Comparison of ENCODE assay signal across 24 cellular contexts in the genomic region with DNA sequence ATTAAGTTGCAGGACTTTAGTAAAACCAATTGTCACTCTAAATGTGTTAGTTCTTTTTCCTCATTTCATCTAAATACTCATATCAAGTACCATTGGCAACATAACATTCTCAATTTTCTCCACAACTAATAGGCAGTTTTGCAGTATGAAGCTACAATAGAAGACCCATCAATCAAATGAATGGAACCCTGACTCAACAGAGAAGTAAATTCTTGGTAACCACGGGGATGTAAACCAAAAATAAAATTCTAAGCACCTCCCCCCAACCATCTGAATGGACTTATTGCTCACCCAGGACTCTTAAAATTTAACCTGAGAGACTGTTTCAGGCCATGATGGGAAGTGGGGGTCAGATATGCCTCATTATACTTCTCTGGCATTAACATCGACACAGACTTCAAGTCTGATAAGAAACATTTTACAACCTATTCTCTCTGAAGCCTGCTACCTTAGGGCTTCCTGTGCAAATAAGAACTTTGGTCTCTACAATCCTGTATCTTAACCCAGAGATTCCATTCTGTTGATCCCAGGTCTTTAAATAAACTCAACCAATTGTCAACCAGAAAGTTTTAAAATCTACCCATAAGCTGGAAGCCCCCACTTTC.
DNase-seq lines count a peak whose midpoint lies in the region; ATAC-seq and TF ChIP-seq lines count a peak whose summit lies in the region.
"Had no signal": no experiment of that assay in that cellular context is flagged by ENCODE, and none has a peak within 500 bp of the region (broad histone marks: within the 10 kb centered on the region; RNA-seq: fewer than 3 reads in every experiment).

No MANE protein-coding gene starts in this region.

- H3K9ac ChIP-seq in neuronal stem cell (ENCODE audit: low read depth, low read length, poor library complexity), result no peak overlapping the region

- no peak overlapping the region for H4K8ac ChIP-seq in neuronal stem cell (ENCODE audit: low read depth, low read length)

- no peak overlapping the region for H3K4me2 ChIP-seq in neuronal stem cell (ENCODE audit: insufficient read depth, low read length, poor library complexity, severe bottlenecking)

- no peak overlapping the region for H2BK15ac ChIP-seq in neuronal stem cell (ENCODE audit: low read length)

- no peak overlapping the region for H2BK12ac ChIP-seq in neuronal stem cell (ENCODE audit: low read length)

- H4K91ac ChIP-seq in neuronal stem cell (ENCODE audit: low read depth, low read length, poor library complexity), result no peak overlapping the region

- no peaks in the 10 kb centered on the region for H3K36me3 Mint-ChIP-seq in chondrocyte (ENCODE audit: low read depth)
- no peaks in the 10 kb centered on the region for H3K36me3 Mint-ChIP-seq in activated T-helper 17 cell treated with anti-CD3 and anti-CD28 coated beads, Interleukin-2, amount 50 U/mL, for 72 hours (ENCODE audit: low read depth)
- H3K36me3 Mint-ChIP-seq: activated naive CD8-positive, alpha-beta T cell treated with anti-CD3 and anti-CD28 coated beads, Interleukin-2, amount 10 ng/mL, durations not matched to agents 7 days and 5 days; CD4-positive, CD25-positive, alpha-beta regulatory T cell; IgD-negative memory B cell; memory B cell; naive thymus-derived CD8-positive, alpha-beta T cell; stimulated activated memory B cell treated with anti-CD40 and anti-IgM and Interleukin-4, amounts not matched to agents 10 μg/mL and 1 μg/mL and 100 μg/mL, for 72 hours had no signal

- WGBS in neuronal stem cell (ENCODE audit: extremely low coverage in 2 of 2, insufficient read length in 2 of 2, insufficient replicate concordance in 1 of 2), 2 donors, result no CpG with 5 or more reads among the region's 2 CpGs
- WGBS in lower leg skin, 2 donors, result 34 to 43% methylated on average over 2 of the region's 2 CpGs

- H3K27me3 Mint-ChIP-seq in chondrocyte (ENCODE audit: low read depth), result peaks cover 18% of the 10 kb centered on the region
- H3K27me3 Mint-ChIP-seq in activated T-helper 17 cell treated with anti-CD3 and anti-CD28 coated beads, Interleukin-2, amount 50 U/mL, for 72 hours, result no peaks in the 10 kb centered on the region
- H3K27me3 Mint-ChIP-seq: activated CD4-positive, alpha-beta T cell treated with anti-CD3 and anti-CD28 coated beads for 36 hours; activated naive CD8-positive, alpha-beta T cell treated with anti-CD3 and anti-CD28 coated beads, Interleukin-2, amount 10 ng/mL, durations not matched to agents 7 days and 5 days; CD4-positive, CD25-positive, alpha-beta regulatory T cell; dendritic cell treated with granulocyte-macrophage colony-stimulating factor and Interleukin-4, amounts not matched to agents 40 ng/mL and 50 ng/mL, for 4 days; IgD-negative memory B cell; memory B cell; naive thymus-derived CD8-positive, alpha-beta T cell; stimulated activated memory B cell treated with anti-CD40 and anti-IgM and Interleukin-4, amounts not matched to agents 10 μg/mL and 1 μg/mL and 100 μg/mL, for 72 hours had no signal

- intact Hi-C loops in lower leg skin (cut with DNase I; ENCODE audit: low total_unique reads), result no loop called here

- H3K4me1 ChIP-seq in neuronal stem cell (ENCODE audit: control insufficient read depth in 2 of 2, insufficient read depth in 1 of 2, low read depth in 1 of 2, low read length in 2 of 2), result no peaks in the 10 kb centered on the region
- H3K4me1 ChIP-seq: right lobe of liver had no signal

- peaks cover 4% of the 10 kb centered on the region for H3K4me1 Mint-ChIP-seq in chondrocyte (ENCODE audit: low read depth)
- no peaks in the 10 kb centered on the region for H3K4me1 Mint-ChIP-seq in activated T-helper 17 cell treated with anti-CD3 and anti-CD28 coated beads, Interleukin-2, amount 50 U/mL, for 72 hours
- H3K4me1 Mint-ChIP-seq: activated CD4-positive, alpha-beta T cell treated with anti-CD3 and anti-CD28 coated beads for 36 hours; activated naive CD8-positive, alpha-beta T cell treated with anti-CD3 and anti-CD28 coated beads, Interleukin-2, amount 10 ng/mL, durations not matched to agents 7 days and 5 days; CD4-positive, CD25-positive, alpha-beta regulatory T cell; IgD-negative memory B cell; memory B cell; naive thymus-derived CD8-positive, alpha-beta T cell; stimulated activated memory B cell treated with anti-CD40 and anti-IgM and Interleukin-4, amounts not matched to agents 10 μg/mL and 1 μg/mL and 100 μg/mL, for 72 hours had no signal

- no peaks in the 10 kb centered on the region for H3K36me3 ChIP-seq in neuronal stem cell (replicated peaks in 1 of 2; ENCODE audit: control insufficient read depth in 2 of 2, insufficient read depth in 2 of 2, low read length in 2 of 2)
- H3K36me3 ChIP-seq: ovary, right lobe of liver, thoracic aorta had no signal

- TF ChIP-seq CTCF in chondrocyte (IDR thresholded peaks at IDR 0.05), result peak; percentile 2
- no peak for TF ChIP-seq CTCF in lower leg skin (IDR thresholded peaks at IDR 0.05)

- no peak overlapping the region for H3K27ac ChIP-seq in neuronal stem cell (replicated peaks; ENCODE audit: low read length)
- H3K27ac ChIP-seq: ovary, right lobe of liver, thoracic aorta had no signal

- no peaks in the 10 kb centered on the region for H3K9me3 ChIP-seq in neuronal stem cell (replicated peaks in 1 of 2; ENCODE audit: control insufficient read depth in 2 of 2, insufficient read depth in 1 of 2, low read depth in 1 of 2, low read length in 2 of 2)
- H3K9me3 ChIP-seq: ovary, right lobe of liver, thoracic aorta had no signal

- no peak overlapping the region for H3K23ac ChIP-seq in neuronal stem cell (ENCODE audit: low read depth, low read length, poor library complexity)

- H2BK120ac ChIP-seq in neuronal stem cell (ENCODE audit: low read depth, low read length), result no peak overlapping the region

- H3K27ac Mint-ChIP-seq in chondrocyte (ENCODE audit: unreplicated experiment), result no peak overlapping the region
- no peak overlapping the region for H3K27ac Mint-ChIP-seq in activated T-helper 17 cell treated with anti-CD3 and anti-CD28 coated beads, Interleukin-2, amount 50 U/mL, for 72 hours
- H3K27ac Mint-ChIP-seq: activated CD4-positive, alpha-beta T cell treated with anti-CD3 and anti-CD28 coated beads for 36 hours; activated naive CD8-positive, alpha-beta T cell treated with anti-CD3 and anti-CD28 coated beads, Interleukin-2, amount 10 ng/mL, durations not matched to agents 7 days and 5 days; activated T-helper 1 cell treated with anti-CD3 and anti-CD28 coated beads, Interleukin-12 subunit alpha, Interleukin-12 subunit beta, Interleukin-2, Interleukin-4 antibody, amounts not matched to agents 30 ng/mL and 10 ng/mL and 1 ng/mL, durations not matched to agents 14 hours and 24 hours and 36 hours; CD4-positive, CD25-positive, alpha-beta regulatory T cell; dendritic cell treated with granulocyte-macrophage colony-stimulating factor and Interleukin-4, amounts not matched to agents 40 ng/mL and 50 ng/mL, for 4 days; IgD-negative memory B cell; memory B cell; naive thymus-derived CD8-positive, alpha-beta T cell; stimulated activated memory B cell treated with anti-CD40 and anti-IgM and Interleukin-4, amounts not matched to agents 10 μg/mL and 1 μg/mL and 100 μg/mL, for 72 hours had no signal

- H3K4me3 Mint-ChIP-seq in chondrocyte (ENCODE audit: unreplicated experiment), result no peak overlapping the region
- no peak overlapping the region for H3K4me3 Mint-ChIP-seq in activated T-helper 17 cell treated with anti-CD3 and anti-CD28 coated beads, Interleukin-2, amount 50 U/mL, for 72 hours
- H3K4me3 Mint-ChIP-seq: activated CD4-positive, alpha-beta T cell treated with anti-CD3 and anti-CD28 coated beads for 36 hours; activated naive CD8-positive, alpha-beta T cell treated with anti-CD3 and anti-CD28 coated beads, Interleukin-2, amount 10 ng/mL, durations not matched to agents 7 days and 5 days; activated T-helper 1 cell treated with anti-CD3 and anti-CD28 coated beads, Interleukin-12 subunit alpha, Interleukin-12 subunit beta, Interleukin-2, Interleukin-4 antibody, amounts not matched to agents 30 ng/mL and 10 ng/mL and 1 ng/mL, durations not matched to agents 14 hours and 24 hours and 36 hours; CD4-positive, CD25-positive, alpha-beta regulatory T cell; dendritic cell treated with granulocyte-macrophage colony-stimulating factor and Interleukin-4, amounts not matched to agents 40 ng/mL and 50 ng/mL, for 4 days; H9; IgD-negative memory B cell; memory B cell; naive thymus-derived CD8-positive, alpha-beta T cell; stimulated activated memory B cell treated with anti-CD40 and anti-IgM and Interleukin-4, amounts not matched to agents 10 μg/mL and 1 μg/mL and 100 μg/mL, for 72 hours had no signal

- H2AFZ ChIP-seq in neuronal stem cell (ENCODE audit: low read length), result peak overlapping the region; percentile 33

- H3K9me3 Mint-ChIP-seq in chondrocyte (ENCODE audit: low read depth), result no peaks in the 10 kb centered on the region
- H3K9me3 Mint-ChIP-seq in activated T-helper 17 cell treated with anti-CD3 and anti-CD28 coated beads, Interleukin-2, amount 50 U/mL, for 72 hours, result peaks cover 9% of the 10 kb centered on the region
- H3K9me3 Mint-ChIP-seq: activated naive CD8-positive, alpha-beta T cell treated with anti-CD3 and anti-CD28 coated beads, Interleukin-2, amount 10 ng/mL, durations not matched to agents 7 days and 5 days; dendritic cell treated with granulocyte-macrophage colony-stimulating factor and Interleukin-4, amounts not matched to agents 40 ng/mL and 50 ng/mL, for 4 days; H9; stimulated activated memory B cell treated with anti-CD40 and anti-IgM and Interleukin-4, amounts not matched to agents 10 μg/mL and 1 μg/mL and 100 μg/mL, for 72 hours had no signal

- H3K79me1 ChIP-seq in neuronal stem cell (ENCODE audit: low read depth, low read length), result no peaks in the 10 kb centered on the region

- H3K4ac ChIP-seq in neuronal stem cell (ENCODE audit: low read length), result no peak overlapping the region

- H3K4me3 ChIP-seq in neuronal stem cell (ENCODE audit: low read length in 2 of 2), result no peak overlapping the region
- H3K4me3 ChIP-seq in lower leg skin (ENCODE audit: low read depth, poor library complexity, severe bottlenecking), result no peak overlapping the region
- H3K4me3 ChIP-seq: ovary, right lobe of liver, thoracic aorta had no signal

- ATAC-seq in activated T-helper 17 cell treated with anti-CD3 and anti-CD28 coated beads, Interleukin-2, amount 50 U/mL, for 72 hours (replicated peaks), result no peak
- no peak for ATAC-seq in GM21717 (IDR thresholded peaks at IDR 0.05; ENCODE audit: unreplicated experiment)
- ATAC-seq: activated CD4-positive, alpha-beta T cell treated with anti-CD3 and anti-CD28 coated beads for 36 hours; naive thymus-derived CD8-positive, alpha-beta T cell; right lobe of liver; stimulated activated memory B cell treated with anti-CD40 and anti-IgM and Interleukin-4, amounts not matched to agents 10 μg/mL and 1 μg/mL and 100 μg/mL, for 72 hours had no signal

- H3K27me3 ChIP-seq in neuronal stem cell (ENCODE audit: control insufficient read depth in 3 of 3, insufficient read depth in 3 of 3, low read depth in 1 of 3, low read length in 3 of 3), result no peaks in the 10 kb centered on the region
- H3K27me3 ChIP-seq: ovary, right lobe of liver had no signal

- H3K14ac ChIP-seq in neuronal stem cell (ENCODE audit: low read length), result no peak overlapping the region

- no peak overlapping the region for H2BK5ac ChIP-seq in neuronal stem cell (ENCODE audit: low read length)

- no peak for TF ChIP-seq POLR2A in lower leg skin (IDR thresholded peaks at IDR 0.05)

- no peak overlapping the region for H3K18ac ChIP-seq in neuronal stem cell (ENCODE audit: low read length)

- DNase-seq in ELR (ENCODE audit: low read depth), result peak; percentile 26
- DNase-seq in M059J (ENCODE audit: low read depth), result peak; percentile 74
- DNase-seq in chondrocyte (ENCODE audit: low spot score), result no peak
- DNase-seq in neuronal stem cell (ENCODE audit: low spot score), result no peak
- DNase-seq in lower leg skin (ENCODE audit: low spot score in 2 of 2), result no peak
- no peak for DNase-seq in activated gamma-delta T cell (lab: John Stamatoyannopoulos, UW)
- DNase-seq: activated CD4-positive, alpha-beta T cell treated with anti-CD3 and anti-CD28 coated beads for 36 hours; activated naive CD8-positive, alpha-beta T cell treated with anti-CD3 and anti-CD28 coated beads, Interleukin-2, amount 10 ng/mL, durations not matched to agents 7 days and 5 days; CD4-positive, CD25-positive, alpha-beta regulatory T cell; DMS153; H9; naive thymus-derived CD8-positive, alpha-beta T cell; NCI-H774; ovary; right lobe of liver; T-helper 1 cell had no signal

- no peak overlapping the region for H2AK5ac ChIP-seq in neuronal stem cell (ENCODE audit: low read depth, low read length)

Comparison
In these comparisons a context has a peak if more than half of its experiments do, and no peak if none do; other contexts are left out.
1. DNase-seq: peak in ELR (single experiment) and M059J (single experiment); none in chondrocyte (single experiment), neuronal stem cell (single experiment), lower leg skin (0 of 2) and activated gamma-delta T cell (single experiment).